23 cellular contexts compared by ENCODE assay signal in genomic region chr1:219294251-219294650, GRCh38.
"Had no signal": no experiment of that assay in that cellular context is flagged by ENCODE, and none has a peak within 500 bp of the region (broad histone marks: within the 10 kb centered on the region; RNA-seq: fewer than 3 reads in every experiment).

No MANE protein-coding gene starts in this region.

- H3K27me3 ChIP-seq: breast epithelium, Peyer's patch, SJCRH30 had no signal

- H3K36me3 ChIP-seq: breast epithelium, Peyer's patch, SJCRH30 had no signal

- H3K4me3 ChIP-seq: breast epithelium, Peyer's patch, SJCRH30 had no signal

- ATAC-seq: activated CD8-positive, alpha-beta memory T cell treated with anti-CD3 and anti-CD28 coated beads, Interleukin-2, amount 10 ng/mL, durations not matched to agents 7 days and 5 days had no signal

- H3K4me1 ChIP-seq: breast epithelium, Peyer's patch, SJCRH30 had no signal

- H3K9me3 ChIP-seq: breast epithelium, Peyer's patch, SJCRH30, SK-N-SH had no signal

- DNase-seq: activated B cell treated with CpG ODN at 0.5 μM for 24 hours; activated CD4-positive, alpha-beta T cell treated with anti-CD3 and anti-CD28 coated beads for 1 hour; activated CD4-positive, alpha-beta T cell treated with anti-CD3 and anti-CD28 coated beads, Interleukin-2, amount 50 U/mL, for 48 hours; activated CD8-positive, alpha-beta memory T cell treated with anti-CD3 and anti-CD28 coated beads, Interleukin-2, amount 10 ng/mL, durations not matched to agents 7 days and 5 days; activated effector memory CD4-positive, alpha-beta T cell treated with Interleukin-2 at 50 U/mL for 16 hours; activated naive CD4-positive, alpha-beta T cell; activated T-cell treated with anti-CD3 and anti-CD28 coated beads, Interleukin-2, amount 50 U/mL, for 24 hours; aorta; caudate nucleus; Karpas-422; MM.1S; NCI-H1105; NCI-H1436; NCI-H1694 treated with DMSO at 0.1 percent for 48 hours; NCI-H2029 treated with DMSO at 0.1 percent for 48 hours; NCI-H510A treated with DMSO at 0.1 percent for 48 hours; Peyer's patch; Right ventricle myocardium superior; SJCRH30; SK-N-SH; T-helper 9 cell had no signal

- H3K27ac ChIP-seq: breast epithelium, Peyer's patch, RWPE1, SJCRH30 had no signal
